In the genomic region with DNA sequence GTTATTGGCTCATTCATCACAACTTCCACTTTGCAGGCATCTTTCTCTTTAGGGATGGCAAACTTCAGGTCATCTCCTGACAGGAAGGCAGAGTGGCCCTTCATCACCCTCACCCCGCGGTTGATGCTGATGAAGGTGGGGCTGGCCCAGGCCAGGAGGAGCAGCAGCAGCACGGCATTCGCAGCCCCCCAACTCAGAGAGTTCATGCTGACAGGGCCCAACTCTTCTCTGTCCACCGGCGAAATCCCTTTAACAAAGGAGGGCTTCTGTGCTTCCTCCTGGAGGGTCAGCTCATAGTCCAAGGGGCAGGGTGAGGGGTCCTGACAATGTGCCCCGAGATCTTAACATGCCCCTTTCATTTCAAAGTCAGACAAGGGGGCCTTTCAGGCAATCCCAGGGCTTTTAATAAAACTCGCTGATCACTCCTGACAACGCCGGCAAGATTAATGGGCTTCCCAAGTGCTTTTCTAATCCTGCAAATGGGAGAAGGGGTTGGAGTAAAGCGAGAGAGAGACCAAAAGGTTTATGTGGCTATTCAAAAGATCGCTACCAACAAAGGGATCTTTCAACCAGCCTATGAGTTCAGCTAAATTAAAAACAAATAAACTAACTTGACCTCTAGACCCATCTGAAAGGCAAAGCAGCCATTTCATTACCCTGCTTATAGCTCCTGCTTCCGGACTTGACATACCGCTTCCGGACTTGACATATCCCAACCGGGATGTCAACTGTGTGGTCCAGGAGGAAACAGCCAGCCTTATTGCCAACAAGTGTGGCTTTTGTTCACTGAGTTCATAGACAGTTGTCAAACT, we compare ENCODE assay signal across 22 cellular contexts. TPM values are rescaled to one million over a fixed set of nuclear protein-coding genes. Genes with fewer than 3 reads are reported as not detected.
DNase-seq lines count a peak whose midpoint lies in the region; ATAC-seq and TF ChIP-seq lines count a peak whose summit lies in the region.
"Had no signal": no experiment of that assay in that cellular context is flagged by ENCODE, and none has a peak within 500 bp of the region (broad histone marks: within the 10 kb centered on the region; RNA-seq: fewer than 3 reads in every experiment).

No MANE protein-coding gene starts in this region.

- H3K79me2 ChIP-seq in PC-9 (ENCODE audit: low read depth): no peaks in the 10 kb centered on the region

- H3K9me3 ChIP-seq in HEK293 (ENCODE audit: control insufficient read depth, insufficient read depth, low read depth, low read length) (no peaks in the 10 kb centered on the region), PC-9 (ENCODE audit: insufficient read depth, low read depth) (no peaks in the 10 kb centered on the region)
- H3K9me3 ChIP-seq: prostate gland, upper lobe of right lung had no signal

- H3K9ac ChIP-seq in rectal smooth muscle tissue (ENCODE audit: low read length): no peak overlapping the region

- BruUV-seq in Calu3 (replicated peaks; lab: Mats Ljungman, UMichigan) (no TSS peak), PC-9 (replicated peaks; lab: Mats Ljungman, UMichigan) (no TSS peak)

- H3K27ac ChIP-seq in HEK293 (ENCODE audit: extremely low read depth, low read depth, low read length) (no peak overlapping the region), rectal smooth muscle tissue (ENCODE audit: low read depth, low read length) (peak overlapping the region; percentile 32), PC-9 (no peak overlapping the region)
- H3K27ac ChIP-seq: prostate gland, spleen, upper lobe of right lung had no signal

- H3K4me1 ChIP-seq in HEK293 (ENCODE audit: control insufficient read depth, insufficient read depth, low read length) (no peaks in the 10 kb centered on the region), rectal smooth muscle tissue (ENCODE audit: control insufficient read depth, insufficient read depth, low read length) (no peaks in the 10 kb centered on the region), PC-9 (replicated peaks; ENCODE audit: insufficient read depth) (no peaks in the 10 kb centered on the region)
- H3K4me1 ChIP-seq: prostate gland, spleen, upper lobe of right lung had no signal

- no peak overlapping the region for H3K4me3 Mint-ChIP-seq in Calu3 (ENCODE audit: low read depth, unreplicated experiment)
- H3K4me3 Mint-ChIP-seq: activated CD4-positive, alpha-beta T cell treated with anti-CD3 and anti-CD28 coated beads, Interleukin-2, amount 10 ng/mL, durations not matched to agents 7 days and 5 days; activated naive CD4-positive, alpha-beta T cell treated with anti-CD3 and anti-CD28 coated beads, Interleukin-2, amount 50 U/mL, for 24 hours; natural killer cell had no signal

- H3K36me3 ChIP-seq in HEK293 (ENCODE audit: control insufficient read depth in 2 of 2, insufficient read depth in 1 of 2, low read length in 2 of 2): no peaks in the 10 kb centered on the region
- H3K36me3 ChIP-seq in rectal smooth muscle tissue (ENCODE audit: control insufficient read depth, insufficient read depth, low read length): no peaks in the 10 kb centered on the region
- no peaks in the 10 kb centered on the region for H3K36me3 ChIP-seq in PC-9 (ENCODE audit: low read depth)
- H3K36me3 ChIP-seq: prostate gland, spleen, upper lobe of right lung had no signal

- intact Hi-C loops in Calu3 (cut with micrococcal nuclease; ENCODE audit: unreplicated experiment) (no loop called here), PC-9 (cut with micrococcal nuclease; ENCODE audit: unreplicated experiment) (no loop called here)

- DNase-seq in RPMI7951 (ENCODE audit: low read depth): peak; percentile 49
- DNase-seq in left kidney (ENCODE audit: low read depth, low spot score): peak; percentile 90
- DNase-seq in Calu3: no peak
- no peak for DNase-seq in GM10266 (ENCODE audit: extremely low spot score)
- DNase-seq in PC-9: no peak
- DNase-seq: activated CD4-positive, alpha-beta T cell treated with anti-CD3 and anti-CD28 coated beads, Interleukin-2, amount 10 ng/mL, durations not matched to agents 7 days and 5 days; anterior cingulate cortex; GOT3; head of caudate nucleus; IMR-90; mesendoderm; natural killer cell; NCI-H1417 treated with DMSO at 0.1 percent for 48 hours; SHP77; spleen; upper lobe of right lung had no signal

- H3K27me3 ChIP-seq in rectal smooth muscle tissue (ENCODE audit: control insufficient read depth, insufficient read depth, low read length) (no peaks in the 10 kb centered on the region), PC-9 (ENCODE audit: insufficient read depth, low read depth) (no peaks in the 10 kb centered on the region)
- H3K27me3 ChIP-seq: spleen, upper lobe of right lung had no signal

- peaks cover 10% of the 10 kb centered on the region for H3K27me3 Mint-ChIP-seq in Calu3 (ENCODE audit: unreplicated experiment)
- H3K27me3 Mint-ChIP-seq: activated CD4-positive, alpha-beta T cell treated with anti-CD3 and anti-CD28 coated beads, Interleukin-2, amount 10 ng/mL, durations not matched to agents 7 days and 5 days; activated naive CD4-positive, alpha-beta T cell treated with anti-CD3 and anti-CD28 coated beads, Interleukin-2, amount 50 U/mL, for 24 hours had no signal

- H3K4me3 ChIP-seq in HEK293 (ENCODE audit: low read depth, low read length) (no peak overlapping the region), rectal smooth muscle tissue (ENCODE audit: low read length) (no peak overlapping the region), PC-9 (no peak overlapping the region)
- H3K4me3 ChIP-seq: prostate gland, spleen, upper lobe of right lung had no signal

- no peaks in the 10 kb centered on the region for H3K36me3 Mint-ChIP-seq in Calu3 (ENCODE audit: insufficient read depth, unreplicated experiment)
- H3K36me3 Mint-ChIP-seq: activated naive CD4-positive, alpha-beta T cell treated with anti-CD3 and anti-CD28 coated beads, Interleukin-2, amount 50 U/mL, for 24 hours; natural killer cell had no signal

- H3K9me2 ChIP-seq in PC-9 (ENCODE audit: insufficient read depth): no peaks in the 10 kb centered on the region

- CTCF ChIA-PET in HEK293 (lab: Yijun Ruan, JAX): interaction anchor here (0.6 to 1.9 kb wide), 4 partner anchors 18 to 266 kb away, joined by 3 to 6 read pairs (median 4); no protein-coding TSS in a partner anchor
- CTCF ChIA-PET in Calu3 (lab: Charles Lee): no interaction called here
- CTCF ChIA-PET in PC-9 (lab: Charles Lee): no interaction called here

- TF ChIP-seq CTCF in HEK293 (tag by site-specific recombination; IDR thresholded peaks at IDR 0.05) (no peak), Calu3 (IDR thresholded peaks at IDR 0.05; ENCODE audit: unreplicated experiment) (no peak), GM10266 (IDR thresholded peaks at IDR 0.05; ENCODE audit: control insufficient read depth, insufficient read depth, low read depth, missing control alignments) (no peak), PC-9 (conservative IDR thresholded peaks at IDR 0.05) (no peak)

- H2AFZ ChIP-seq in PC-9: no peak overlapping the region

- no peak for ATAC-seq in HG03108 (IDR thresholded peaks at IDR 0.05; ENCODE audit: unreplicated experiment)
- ATAC-seq: natural killer cell, upper lobe of right lung had no signal

- H3F3A ChIP-seq in PC-9 (ENCODE audit: insufficient read depth, low read depth): no peaks in the 10 kb centered on the region

- H3K4me1 Mint-ChIP-seq in Calu3 (ENCODE audit: low read depth, unreplicated experiment): no peaks in the 10 kb centered on the region
- H3K4me1 Mint-ChIP-seq: activated CD4-positive, alpha-beta T cell treated with anti-CD3 and anti-CD28 coated beads, Interleukin-2, amount 10 ng/mL, durations not matched to agents 7 days and 5 days; activated naive CD4-positive, alpha-beta T cell treated with anti-CD3 and anti-CD28 coated beads, Interleukin-2, amount 50 U/mL, for 24 hours; natural killer cell had no signal

- no peak overlapping the region for H3K27ac Mint-ChIP-seq in Calu3 (ENCODE audit: unreplicated experiment)
- H3K27ac Mint-ChIP-seq: activated CD4-positive, alpha-beta T cell treated with anti-CD3 and anti-CD28 coated beads, Interleukin-2, amount 10 ng/mL, durations not matched to agents 7 days and 5 days; activated naive CD4-positive, alpha-beta T cell treated with anti-CD3 and anti-CD28 coated beads, Interleukin-2, amount 50 U/mL, for 24 hours; natural killer cell had no signal

- H3K9me3 Mint-ChIP-seq in Calu3 (ENCODE audit: low read depth, unreplicated experiment): peaks cover 4% of the 10 kb centered on the region
- H3K9me3 Mint-ChIP-seq: activated CD4-positive, alpha-beta T cell treated with anti-CD3 and anti-CD28 coated beads, Interleukin-2, amount 10 ng/mL, durations not matched to agents 7 days and 5 days; activated naive CD4-positive, alpha-beta T cell treated with anti-CD3 and anti-CD28 coated beads, Interleukin-2, amount 50 U/mL, for 24 hours had no signal

- POLR2A ChIA-PET in HEK293 (lab: Yijun Ruan, JAX): no interaction called here
- POLR2A ChIA-PET in PC-9 (lab: Charles Lee; ENCODE audit: unreplicated experiment): no interaction called here

- no peaks in the 10 kb centered on the region for H4K20me1 ChIP-seq in PC-9 (ENCODE audit: insufficient read depth)

- no peak overlapping the region for H3K4me2 ChIP-seq in PC-9

TF ChIP-seq in HEK293, 187 proteins besides CTCF, POLR2A, EP300 and RAD21:
- TF ChIP-seq KLF16 (tag by site-specific recombination; IDR thresholded peaks at IDR 0.05) (no peak), HOXC10 (CRISPR knock-in tag; IDR thresholded peaks at IDR 0.05) (no peak), TCF7L2 (IDR thresholded peaks at IDR 0.05; ENCODE audit: borderline replicate concordance, low read depth, low read length) (peak; percentile 97), SETDB1 (IDR thresholded peaks at IDR 0.05; ENCODE audit: insufficient read length, low read length) (peak; percentile 52), GLI2 (tag by site-specific recombination; IDR thresholded peaks at IDR 0.05; ENCODE audit: borderline replicate concordance, low read depth) (no peak), ZSCAN30 (tag by site-specific recombination; IDR thresholded peaks at IDR 0.05) (no peak)

RNA-seq across cellular contexts. Expression of a gene that starts 41.2 kb away (rescaled TPM):
- total RNA-seq in RPMI7951 (2014; rRNA removed; shearing (Covaris generic)): 0.60 and 0.88 TPM in 2 replicates
- total RNA-seq in Calu3 (2022) (not detected in 2 replicates), PC-9 (2021) (0.17 and 0.45 TPM in 2 replicates)
- total RNA-seq: activated CD4-positive, alpha-beta T cell treated with anti-CD3 and anti-CD28 coated beads, Interleukin-2, amount 10 ng/mL, durations not matched to agents 7 days and 5 days; OCI-LY7 had no signal

Comparison
In these comparisons a context has a peak if more than half of its experiments do, and no peak if none do; other contexts are left out.
1. DNase-seq: peak in RPMI7951 (single experiment) and left kidney (single experiment); none in Calu3 (single experiment), GM10266 (single experiment) and PC-9 (0 of 2).